In the genomic region with DNA sequence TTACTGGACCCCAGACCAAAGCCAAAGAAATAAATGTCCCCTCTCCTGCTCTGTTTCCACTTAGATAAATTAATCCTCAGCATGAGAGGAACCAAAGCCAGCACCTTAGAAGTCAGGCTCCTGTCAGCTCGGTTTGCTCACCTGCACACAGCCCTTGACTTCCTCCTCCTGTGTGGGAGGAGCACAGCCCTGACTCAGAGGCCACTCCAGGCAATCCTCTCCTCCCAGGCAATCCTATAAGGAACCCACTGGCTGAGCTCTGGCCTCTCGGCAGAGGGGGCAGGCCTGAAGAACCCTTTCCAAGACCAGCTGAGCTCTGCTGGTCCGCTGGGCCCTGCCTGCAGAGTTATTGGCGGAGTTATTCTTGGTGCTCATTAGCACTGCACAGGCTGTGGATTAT, we compare ENCODE assay signal across 12 cellular contexts. TPM values are rescaled to one million over a fixed set of nuclear protein-coding genes. Genes with fewer than 3 reads are reported as not detected.
DNase-seq lines count a peak whose midpoint lies in the region; ATAC-seq and TF ChIP-seq lines count a peak whose summit lies in the region.
"Had no signal": no experiment of that assay in that cellular context is flagged by ENCODE, and none has a peak within 500 bp of the region (broad histone marks: within the 10 kb centered on the region; RNA-seq: fewer than 3 reads in every experiment).

No MANE protein-coding gene starts in this region.

- intact Hi-C loops in lower lobe of right lung (cut with DNase I) = no loop called here

- ATAC-seq in CD4-positive, CD25-positive, alpha-beta regulatory T cell (ENCODE audit: low read depth in 2 of 2) = peak in 1 of 2 donors; percentile 56
- no peak for ATAC-seq in activated T-helper 17 cell treated with anti-CD3 and anti-CD28 coated beads, Interleukin-2, amount 50 U/mL, for 72 hours (replicated peaks)
- ATAC-seq in lower lobe of right lung = peak; percentile 84 to 88
- no peak for ATAC-seq in GM18868 (IDR thresholded peaks at IDR 0.05; ENCODE audit: unreplicated experiment)
- ATAC-seq: Right ventricle myocardium inferior had no signal

- no peak for TF ChIP-seq POLR2A in erythroblast (IDR thresholded peaks at IDR 0.05; ENCODE audit: low read length)

- DNase-seq in CD4-positive, CD25-positive, alpha-beta regulatory T cell = no peak
- DNase-seq in LoVo (ENCODE audit: low spot score) = peak; percentile 75
- DNase-seq in lower lobe of right lung = no peak
- DNase-seq in activated CD8-positive, alpha-beta memory T cell treated with anti-CD3 and anti-CD28 coated beads, Interleukin-2, amount 50 U/mL, for 48 hours = no peak
- DNase-seq in NCI-H1092 (lab: John Stamatoyannopoulos, UW) = no peak
- no peak for DNase-seq in erythroblast (lab: John Stamatoyannopoulos, UW)
- DNase-seq: MV-4-11 had no signal

- no peaks in the 10 kb centered on the region for H3K36me3 ChIP-seq in CD4-positive, CD25-positive, alpha-beta regulatory T cell (ENCODE audit: control insufficient read depth, insufficient read depth, low read length)
- no peaks in the 10 kb centered on the region for H3K36me3 ChIP-seq in lower lobe of right lung

- H3K27ac ChIP-seq in CD4-positive, CD25-positive, alpha-beta regulatory T cell (ENCODE audit: insufficient read depth, low read length, poor library complexity, severe bottlenecking) = no peak overlapping the region
- H3K27ac ChIP-seq in lower lobe of right lung = no peak overlapping the region
- H3K27ac ChIP-seq: C4-2B had no signal

- H3K4me1 Mint-ChIP-seq in CD4-positive, CD25-positive, alpha-beta regulatory T cell = peaks cover 21 to 70% (median 40%) of the 10 kb centered on the region in 4 donors
- peaks cover 31% of the 10 kb centered on the region for H3K4me1 Mint-ChIP-seq in activated T-helper 17 cell treated with anti-CD3 and anti-CD28 coated beads, Interleukin-2, amount 50 U/mL, for 72 hours

- peak overlapping the region in 1 of 4 donors; percentile 7 for H3K4me3 Mint-ChIP-seq in CD4-positive, CD25-positive, alpha-beta regulatory T cell
- no peak overlapping the region for H3K4me3 Mint-ChIP-seq in activated T-helper 17 cell treated with anti-CD3 and anti-CD28 coated beads, Interleukin-2, amount 50 U/mL, for 72 hours
- H3K4me3 Mint-ChIP-seq: brain had no signal

- H3K4me3 ChIP-seq in CD4-positive, CD25-positive, alpha-beta regulatory T cell (ENCODE audit: low read depth, low read length) = no peak overlapping the region
- H3K4me3 ChIP-seq in lower lobe of right lung = no peak overlapping the region

- no peaks in the 10 kb centered on the region for H3K27me3 ChIP-seq in CD4-positive, CD25-positive, alpha-beta regulatory T cell (ENCODE audit: control insufficient read depth, insufficient read depth, low read length)
- no peaks in the 10 kb centered on the region for H3K27me3 ChIP-seq in lower lobe of right lung (ENCODE audit: low read depth)

- no peaks in the 10 kb centered on the region for H3K27me3 Mint-ChIP-seq in CD4-positive, CD25-positive, alpha-beta regulatory T cell
- no peaks in the 10 kb centered on the region for H3K27me3 Mint-ChIP-seq in activated T-helper 17 cell treated with anti-CD3 and anti-CD28 coated beads, Interleukin-2, amount 50 U/mL, for 72 hours
- H3K27me3 Mint-ChIP-seq: brain had no signal

- no peaks in the 10 kb centered on the region for H3K9me3 Mint-ChIP-seq in CD4-positive, CD25-positive, alpha-beta regulatory T cell
- H3K9me3 Mint-ChIP-seq in activated T-helper 17 cell treated with anti-CD3 and anti-CD28 coated beads, Interleukin-2, amount 50 U/mL, for 72 hours = no peaks in the 10 kb centered on the region

- TF ChIP-seq CTCF in lower lobe of right lung (IDR thresholded peaks at IDR 0.05) = no peak

- H3K36me3 Mint-ChIP-seq in CD4-positive, CD25-positive, alpha-beta regulatory T cell = no peaks in the 10 kb centered on the region
- no peaks in the 10 kb centered on the region for H3K36me3 Mint-ChIP-seq in activated T-helper 17 cell treated with anti-CD3 and anti-CD28 coated beads, Interleukin-2, amount 50 U/mL, for 72 hours (ENCODE audit: low read depth)
- H3K36me3 Mint-ChIP-seq: brain had no signal

- H3K9me3 ChIP-seq in CD4-positive, CD25-positive, alpha-beta regulatory T cell (ENCODE audit: control insufficient read depth in 2 of 2, low read length in 2 of 2) = no peaks in the 10 kb centered on the region
- H3K9me3 ChIP-seq in lower lobe of right lung = no peaks in the 10 kb centered on the region

- H3K27ac Mint-ChIP-seq in CD4-positive, CD25-positive, alpha-beta regulatory T cell = peak overlapping the region in 2 of 3 donors; percentile 5 to 42
- H3K27ac Mint-ChIP-seq in activated T-helper 17 cell treated with anti-CD3 and anti-CD28 coated beads, Interleukin-2, amount 50 U/mL, for 72 hours = peak overlapping the region; percentile 76

- H3K4me1 ChIP-seq in CD4-positive, CD25-positive, alpha-beta regulatory T cell (ENCODE audit: control insufficient read depth, insufficient read depth, low read length, poor library complexity, severe bottlenecking) = peaks cover 19% of the 10 kb centered on the region
- H3K4me1 ChIP-seq in lower lobe of right lung = peaks cover 26% of the 10 kb centered on the region

RNA-seq across cellular contexts. Expression of gene LIPC, which starts 30.8 kb away (rescaled TPM):
- 0.99 TPM for total RNA-seq in CD4-positive, CD25-positive, alpha-beta regulatory T cell
- polyA plus RNA-seq in CD4-positive, CD25-positive, alpha-beta regulatory T cell = 1 to 10 TPM in 3 of 4 donors, under 1 TPM in 1; 0.54 to 1.7 (median 1.6) TPM
- total RNA-seq in activated T-helper 17 cell treated with anti-CD3 and anti-CD28 coated beads, Interleukin-2, amount 50 U/mL, for 72 hours = under 1 TPM; 0.17 to 0.26 TPM
- total RNA-seq in lower lobe of right lung = 1.0 TPM

Comparison
In these comparisons a context has a peak if more than half of its experiments do, and no peak if none do; other contexts are left out.
1. ATAC-seq: peak in lower lobe of right lung (2 of 2); none in activated T-helper 17 cell treated with anti-CD3 and anti-CD28 coated beads, Interleukin-2, amount 50 U/mL, for 72 hours (single experiment) and GM18868 (single experiment).